10 cellular contexts compared by ENCODE assay signal in the genomic region with DNA sequence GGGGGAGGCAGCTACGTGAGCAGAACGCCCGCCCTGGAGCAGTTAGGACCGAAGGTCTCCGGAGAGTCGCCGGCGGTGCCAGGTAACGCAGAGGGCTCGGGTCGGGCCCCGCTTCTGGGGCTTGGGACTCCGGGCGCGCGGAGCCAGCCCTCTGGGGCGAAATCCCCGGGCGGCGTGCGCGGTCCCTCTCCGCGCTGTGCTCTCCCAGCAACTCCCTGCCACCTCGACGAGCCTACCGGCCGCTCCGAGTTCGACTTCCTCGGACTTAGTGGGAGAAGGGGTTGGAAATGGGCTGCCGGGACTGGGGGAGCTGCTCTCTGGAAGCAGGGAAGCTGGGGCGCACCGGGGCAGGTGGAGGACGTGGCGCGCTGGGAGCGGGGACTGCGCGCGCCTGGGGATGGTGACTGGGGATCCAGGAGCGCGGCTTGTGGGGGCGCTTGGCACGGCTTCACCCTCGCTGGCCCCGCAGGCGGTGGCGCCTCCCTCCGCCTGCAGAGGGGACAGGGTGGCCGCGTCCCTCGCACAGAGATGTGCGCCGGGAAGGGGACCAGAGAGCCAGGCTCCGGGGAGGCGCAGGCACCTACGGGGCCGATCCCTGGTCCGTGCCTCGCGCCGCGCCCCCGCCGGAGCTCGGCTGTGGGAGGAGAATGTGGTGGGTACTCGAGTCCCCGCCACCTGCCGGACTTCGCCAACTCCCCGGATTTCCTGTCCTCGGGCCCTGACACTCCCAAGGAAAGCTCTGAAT. TPM values are rescaled to one million over a fixed set of nuclear protein-coding genes. Genes with fewer than 3 reads are reported as not detected.
DNase-seq lines count a peak whose midpoint lies in the region; ATAC-seq and TF ChIP-seq lines count a peak whose summit lies in the region.
"Had no signal": no experiment of that assay in that cellular context is flagged by ENCODE, and none has a peak within 500 bp of the region (broad histone marks: within the 10 kb centered on the region; RNA-seq: fewer than 3 reads in every experiment).

No MANE protein-coding gene starts in this region.

- peak; percentile 3 for TF ChIP-seq CTCF in hepatocyte (IDR thresholded peaks at IDR 0.05; ENCODE audit: poor library complexity)

- H4K20me1 ChIP-seq in GM23248 (ENCODE audit: insufficient read depth) (no peaks in the 10 kb centered on the region), hepatocyte (ENCODE audit: insufficient read depth, poor library complexity, severe bottlenecking) (no peaks in the 10 kb centered on the region)

- no peaks in the 10 kb centered on the region for H3K9me2 ChIP-seq in GM23248 (ENCODE audit: insufficient read depth)
- H3K9me2 ChIP-seq in hepatocyte (replicated peaks; ENCODE audit: insufficient read depth) = no peaks in the 10 kb centered on the region

- H3K9me3 ChIP-seq in GM23248 (ENCODE audit: low read depth) (no peaks in the 10 kb centered on the region), hepatocyte (ENCODE audit: low read depth) (no peaks in the 10 kb centered on the region)

- H3K4me1 ChIP-seq in GM23248 (ENCODE audit: insufficient read depth) (peaks cover 11% of the 10 kb centered on the region), hepatocyte (ENCODE audit: insufficient read depth) (peaks cover 10% of the 10 kb centered on the region)

- 2 to 3% methylated on average over 51 to 56 of the region's 73 CpGs for WGBS in GM23248 (ENCODE audit: low coverage in 1 of 2, low lambda C conversion rate in 2 of 2, missing lambda C conversion rate in 2 of 2), 2 experiments
- 1% methylated on average over 26 of the region's 73 CpGs for WGBS in hepatocyte (ENCODE audit: low lambda C conversion rate, missing lambda C conversion rate)

- peak overlapping the region; percentile 69 for H3K4me3 ChIP-seq in GM23248
- peak overlapping the region; percentile 54 for H3K4me3 ChIP-seq in hepatocyte

- no peak overlapping the region for H3K9ac ChIP-seq in GM23248

- H3K27me3 ChIP-seq in GM23248 (replicated peaks; ENCODE audit: insufficient read depth) = peaks cover 6% of the 10 kb centered on the region; the same call in 1 of the 2 replicates
- peaks cover 64% of the 10 kb centered on the region for H3K27me3 ChIP-seq in hepatocyte

- H2AFZ ChIP-seq in GM23248 (peak overlapping the region; percentile 80), hepatocyte (peak overlapping the region; percentile 22)

- H3K4me2 ChIP-seq in GM23248 (ENCODE audit: unreplicated experiment) (peak overlapping the region; percentile 89), hepatocyte (peak overlapping the region; percentile 95)

- no peaks in the 10 kb centered on the region for H3K79me2 ChIP-seq in GM23248 (ENCODE audit: insufficient read depth)
- no peaks in the 10 kb centered on the region for H3K79me2 ChIP-seq in hepatocyte

- H3K36me3 ChIP-seq in GM23248 (ENCODE audit: low read depth) = no peaks in the 10 kb centered on the region
- no peaks in the 10 kb centered on the region for H3K36me3 ChIP-seq in hepatocyte (replicated peaks; ENCODE audit: insufficient read depth, low read depth)

- in situ Hi-C loops in GM23248 (cut with MboI) = loop anchor here (25.0 kb wide), 1 partner anchor 803 kb away; no protein-coding TSS in a partner anchor

- ATAC-seq in GM21423 (IDR thresholded peaks at IDR 0.05; ENCODE audit: unreplicated experiment) = no peak

- H3K27ac ChIP-seq in GM23248 (no peak overlapping the region), hepatocyte (no peak overlapping the region)

- H3F3A ChIP-seq in GM23248 (ENCODE audit: insufficient read depth) = 0 out of 2 replicates have a peak, but pooled peaks cover 15% of the 10 kb centered on the region

- peak; percentile 44 for DNase-seq in GM23248
- DNase-seq in anterior cingulate cortex (lab: John Stamatoyannopoulos, UW) = peak in 47 of 58 donors; percentile 24 to 80 (median 64)
- peak; percentile 21 for DNase-seq in hepatocyte (ENCODE audit: low spot score)
- peak; percentile 86 for DNase-seq in retina
- no peak for DNase-seq in SIG-M5 treated with dmso at 0.1 percent for 504 hours (lab: John Stamatoyannopoulos, UW; ENCODE audit: unreplicated experiment)
- no peak for DNase-seq in activated effector memory CD4-positive, alpha-beta T cell treated with Interleukin-2 at 50 U/mL for 16 hours
- DNase-seq in cerebellar nuclear complex (lab: John Stamatoyannopoulos, UW) = no peak
- DNase-seq: activated naive CD8-positive, alpha-beta T cell treated with anti-CD3 and anti-CD28 coated beads, Interleukin-2, amount 10 ng/mL, durations not matched to agents 7 days and 5 days; SIG-M5 had no signal

RNA-seq across cellular contexts. Expression of gene CDH20, which starts 0.7 kb away (rescaled TPM):
- not detected in 2 replicates for total RNA-seq in GM23248 (2014; rRNA removed; shearing (Covaris generic))
- 0.13 TPM in 1 of 2 replicates, not detected in the other for polyA plus RNA-seq in GM23248 (2016; fragmentation: Nextera tagmentation; extraction: Ambion mirVana)
- 3.5 and 3.6 TPM in 2 replicates for total RNA-seq in hepatocyte
- polyA plus RNA-seq in hepatocyte = 0.90 and 1.3 TPM in 2 replicates

Comparison
In these comparisons a context has a peak if more than half of its experiments do, and no peak if none do; other contexts are left out.
1. DNase-seq: peak in GM23248 (single experiment), anterior cingulate cortex (47 of 58), hepatocyte (single experiment) and retina (single experiment); none in SIG-M5 treated with dmso at 0.1 percent for 504 hours (single experiment), activated effector memory CD4-positive, alpha-beta T cell treated with Interleukin-2 at 50 U/mL for 16 hours (single experiment) and cerebellar nuclear complex (0 of 2).